Comparison of ENCODE assay signal across 8 cellular contexts in genomic region chr6:44221291-44221960, GRCh38. TPM values are rescaled to one million over a fixed set of nuclear protein-coding genes. Genes with fewer than 3 reads are reported as not detected.
DNase-seq lines count a peak whose midpoint lies in the region; ATAC-seq, FAIRE-seq and TF ChIP-seq lines count a peak whose summit lies in the region.

No MANE protein-coding gene starts in this region.

- peak; percentile 72 to 80 (median 74) for DNase-seq in CD4-positive, alpha-beta memory T cell
- peak; percentile 69 to 76 for DNase-seq in Kasumi-1 (lab: John Stamatoyannopoulos, UW)
- peak; percentile 71 for DNase-seq in SIG-M5 treated with dmso at 0.1 percent for 504 hours (lab: John Stamatoyannopoulos, UW; ENCODE audit: unreplicated experiment)
- DNase-seq in activated naive CD4-positive, alpha-beta T cell treated with anti-CD3 and anti-CD28 coated beads for 36 hours = peak; percentile 86
- peak; percentile 95 to 99 (median 97) for DNase-seq in pancreas
- DNase-seq in tibial nerve (ENCODE audit: low spot score in 2 of 2) = peak; percentile 77 to 81

- POLR2A ChIA-PET in CD4-positive, alpha-beta memory T cell (lab: Charles Lee; ENCODE audit: partially characterized antibody) = interaction anchor here (1.2 to 5.3 kb wide), 3 partner anchors 21 to 36 kb away, joined by 5 to 72 read pairs (median 9); partner anchors contain the start of genes HSP90AB1 and SLC35B2

- H3K4me3 Mint-ChIP-seq in CD4-positive, alpha-beta memory T cell = peak overlapping the region in 4 of 8 donors; percentile 15 to 68 (median 29)
- H3K4me3 Mint-ChIP-seq in activated naive CD4-positive, alpha-beta T cell treated with anti-CD3 and anti-CD28 coated beads for 36 hours = no peak overlapping the region

- H3K27ac Mint-ChIP-seq in CD4-positive, alpha-beta memory T cell = peak overlapping the region in 4 of 7 donors; percentile 44 to 72 (median 56)
- H3K27ac Mint-ChIP-seq in activated naive CD4-positive, alpha-beta T cell treated with anti-CD3 and anti-CD28 coated beads for 36 hours = peak overlapping the region; percentile 21

- H3K27me3 Mint-ChIP-seq in CD4-positive, alpha-beta memory T cell = peaks cover 2 to 7% of the 10 kb centered on the region in 2 donors
- peaks cover 2% of the 10 kb centered on the region for H3K27me3 Mint-ChIP-seq in activated naive CD4-positive, alpha-beta T cell treated with anti-CD3 and anti-CD28 coated beads for 36 hours (ENCODE audit: low read depth)

- H3K9me3 ChIP-seq in CD4-positive, alpha-beta memory T cell (ENCODE audit: control insufficient read depth in 1 of 2, low read length in 2 of 2) = no peaks in the 10 kb centered on the region
- H3K9me3 ChIP-seq in gastroesophageal sphincter = no peaks in the 10 kb centered on the region
- no peaks in the 10 kb centered on the region for H3K9me3 ChIP-seq in pancreas
- no peaks in the 10 kb centered on the region for H3K9me3 ChIP-seq in tibial nerve

- CTCF ChIA-PET in CD4-positive, alpha-beta memory T cell (lab: Charles Lee; ENCODE audit: partially characterized antibody) = interaction anchor here (0.6 to 6.8 kb wide), 16 partner anchors 8 to 654 kb away, joined by 3 to 84 read pairs (median 3); partner anchors contain the start of gene HSP90AB1
- CTCF ChIA-PET in activated naive CD4-positive, alpha-beta T cell treated with anti-CD3 and anti-CD28 coated beads for 36 hours (lab: Charles Lee) = interaction anchor here (1.0 to 5.9 kb wide), 6 partner anchors 9 to 94 kb away, joined by 3 to 77 read pairs (median 4); partner anchors contain the start of genes MRPL14 and TMEM63B

- H3K4me3 ChIP-seq in CD4-positive, alpha-beta memory T cell (ENCODE audit: low read length in 2 of 2) = no peak overlapping the region
- H3K4me3 ChIP-seq in gastroesophageal sphincter (peak overlapping the region in 1 of 2 donors; percentile 86), pancreas (peak overlapping the region in 2 of 4 donors; percentile 17 to 61), tibial nerve (peak overlapping the region in 1 of 4 donors; percentile 75)

- H3K9me3 Mint-ChIP-seq in CD4-positive, alpha-beta memory T cell = no peaks in the 10 kb centered on the region
- H3K9me3 Mint-ChIP-seq in activated naive CD4-positive, alpha-beta T cell treated with anti-CD3 and anti-CD28 coated beads for 36 hours = no peaks in the 10 kb centered on the region

- no peaks in the 10 kb centered on the region for H3K27me3 ChIP-seq in CD4-positive, alpha-beta memory T cell (ENCODE audit: insufficient read depth, low read length)
- no peaks in the 10 kb centered on the region for H3K27me3 ChIP-seq in gastroesophageal sphincter
- H3K27me3 ChIP-seq in pancreas = no peaks in the 10 kb centered on the region
- H3K27me3 ChIP-seq in tibial nerve = no peaks in the 10 kb centered on the region

- no peak overlapping the region for H3K27ac ChIP-seq in CD4-positive, alpha-beta memory T cell (ENCODE audit: low read depth, low read length)
- H3K27ac ChIP-seq in gastroesophageal sphincter = peak overlapping the region; percentile 76 to 99 (median 98)
- peak overlapping the region; percentile 89 to 94 (median 90) for H3K27ac ChIP-seq in pancreas
- H3K27ac ChIP-seq in tibial nerve = peak overlapping the region; percentile 60 to 90 (median 82)

- H3K4me1 ChIP-seq in CD4-positive, alpha-beta memory T cell (ENCODE audit: insufficient read depth, low read length) = peaks cover 29% of the 10 kb centered on the region
- peaks cover 3 to 97% (median 60%) of the 10 kb centered on the region in 3 donors for H3K4me1 ChIP-seq in gastroesophageal sphincter
- H3K4me1 ChIP-seq in pancreas = peaks cover 25 to 66% (median 42%) of the 10 kb centered on the region in 3 donors
- peaks cover 0 to 92% (median 46%) of the 10 kb centered on the region in 4 donors for H3K4me1 ChIP-seq in tibial nerve

- 6 to 11% methylated on average over 2 of the region's 4 CpGs for WGBS in gastroesophageal sphincter (ENCODE audit: low coverage in 1 of 2), 2 donors
- 0% methylated on average over 4 of the region's 4 CpGs for WGBS in pancreas, 2 donors
- 3 to 10% methylated on average over 4 of the region's 4 CpGs for WGBS in tibial nerve, 2 donors

- H3K4me1 Mint-ChIP-seq in CD4-positive, alpha-beta memory T cell = peaks cover 7 to 36% (median 21%) of the 10 kb centered on the region in 4 donors
- H3K4me1 Mint-ChIP-seq in activated naive CD4-positive, alpha-beta T cell treated with anti-CD3 and anti-CD28 coated beads for 36 hours (ENCODE audit: low read depth) = peaks cover 49% of the 10 kb centered on the region

- TF ChIP-seq POLR2A in gastroesophageal sphincter (IDR thresholded peaks at IDR 0.05) = no peak
- peak in 1 of 2 donors; percentile 7 for TF ChIP-seq POLR2A in tibial nerve (IDR thresholded peaks at IDR 0.05)

- FAIRE-seq in pancreas (lab: Jason Lieb, UNC) = no peak

- ATAC-seq in GM21360 (IDR thresholded peaks at IDR 0.05; ENCODE audit: unreplicated experiment) (peak; percentile 46), gastroesophageal sphincter (peak; percentile 75), pancreas (peak; percentile 55 to 68 (median 61))

- no peaks in the 10 kb centered on the region for H3K36me3 Mint-ChIP-seq in CD4-positive, alpha-beta memory T cell
- H3K36me3 Mint-ChIP-seq in activated naive CD4-positive, alpha-beta T cell treated with anti-CD3 and anti-CD28 coated beads for 36 hours (ENCODE audit: low read depth) = peaks cover 5% of the 10 kb centered on the region

- no peak for TF ChIP-seq EP300 in gastroesophageal sphincter (IDR thresholded peaks at IDR 0.05)
- TF ChIP-seq EP300 in tibial nerve (IDR thresholded peaks at IDR 0.05) = peak; percentile 25 to 83

- peak in 3 of 4 experiments; percentile 88 to 93 (median 91) for TF ChIP-seq CTCF in gastroesophageal sphincter (IDR thresholded peaks at IDR 0.05)
- TF ChIP-seq CTCF in pancreas (IDR thresholded peaks at IDR 0.05) = peak; percentile 60 to 81 (median 71)
- TF ChIP-seq CTCF in tibial nerve (IDR thresholded peaks at IDR 0.05) = peak; percentile 77 to 90 (median 87)

- H3K36me3 ChIP-seq in CD4-positive, alpha-beta memory T cell (ENCODE audit: insufficient read depth, low read length) = no peaks in the 10 kb centered on the region
- no peaks in the 10 kb centered on the region for H3K36me3 ChIP-seq in gastroesophageal sphincter
- no peaks in the 10 kb centered on the region for H3K36me3 ChIP-seq in pancreas
- H3K36me3 ChIP-seq in tibial nerve = no peaks in the 10 kb centered on the region

- intact Hi-C loops in CD4-positive, alpha-beta memory T cell (cut with micrococcal nuclease) = loop anchor here (1.0 kb wide), 2 partner anchors 44 to 117 kb away; partner anchors contain the start of gene NFKBIE
- intact Hi-C loops in activated naive CD4-positive, alpha-beta T cell treated with anti-CD3 and anti-CD28 coated beads for 36 hours (cut with micrococcal nuclease) = loop anchor here (1.0 to 5.0 kb wide), 6 partner anchors 16 to 117 kb away; partner anchors contain the start of genes AARS2, NFKBIE and SLC35B2
- intact Hi-C loops in pancreas (cut with DNase I) = no loop called here

RNA-seq across cellular contexts. Expression of gene SLC29A1, which starts 2.0 kb away (rescaled TPM):
- total RNA-seq in CD4-positive, alpha-beta memory T cell = 1 to 10 TPM; 2.1 to 3.1 TPM
- polyA plus RNA-seq in CD4-positive, alpha-beta memory T cell = 1 to 10 TPM; 3.4 to 3.7 TPM
- 10 to 100 TPM; 32.7 to 33.4 TPM for total RNA-seq in activated naive CD4-positive, alpha-beta T cell treated with anti-CD3 and anti-CD28 coated beads for 36 hours
- total RNA-seq in gastroesophageal sphincter (100 to 1,000 TPM; 101 to 281 (median 134) TPM), pancreas (10 to 100 TPM; 24.8 to 72.7 (median 44.4) TPM), tibial nerve (10 to 100 TPM; 51.4 to 83.1 (median 63.8) TPM)
- polyA plus RNA-seq in pancreas = 10 to 100 TPM; 35.5 to 89.8 TPM

RNA-seq across cellular contexts. Expression of gene MYMX, which starts 4.7 kb away (rescaled TPM):
- not detected for total RNA-seq in CD4-positive, alpha-beta memory T cell
- not detected for polyA plus RNA-seq in CD4-positive, alpha-beta memory T cell
- total RNA-seq in activated naive CD4-positive, alpha-beta T cell treated with anti-CD3 and anti-CD28 coated beads for 36 hours = not detected
- total RNA-seq in gastroesophageal sphincter (1 to 10 TPM in 1 of 4 donors, not detected in 3; 1.4 TPM), pancreas (1 to 10 TPM; 1.1 to 4.3 (median 2.2) TPM), tibial nerve (not detected)
- polyA plus RNA-seq in pancreas = under 1 TPM; 0.34 to 0.73 TPM

RNA-seq across cellular contexts. Expression of gene HSP90AB1, which starts 25.5 kb away (rescaled TPM):
- total RNA-seq in CD4-positive, alpha-beta memory T cell = 100 to 1,000 TPM; 303 to 324 TPM
- 100 to 1,000 TPM; 384 to 432 TPM for polyA plus RNA-seq in CD4-positive, alpha-beta memory T cell
- total RNA-seq in activated naive CD4-positive, alpha-beta T cell treated with anti-CD3 and anti-CD28 coated beads for 36 hours = 1,000 to 10,000 TPM; 1,951 to 2,044 TPM
- total RNA-seq in gastroesophageal sphincter (100 to 1,000 TPM; 553 to 749 (median 626) TPM), pancreas (100 to 1,000 TPM; 370 to 577 (median 464) TPM), tibial nerve (100 to 1,000 TPM; 485 to 580 (median 543) TPM)
- 100 to 1,000 TPM; 145 to 328 TPM for polyA plus RNA-seq in pancreas

RNA-seq across cellular contexts. Expression of gene SLC35B2, which starts 35.9 kb away (rescaled TPM):
- 10 to 100 TPM; 20.7 to 20.9 TPM for total RNA-seq in CD4-positive, alpha-beta memory T cell
- 10 to 100 TPM; 41.6 to 65.3 TPM for polyA plus RNA-seq in CD4-positive, alpha-beta memory T cell
- total RNA-seq in activated naive CD4-positive, alpha-beta T cell treated with anti-CD3 and anti-CD28 coated beads for 36 hours = 1 to 10 TPM; 7.2 to 7.3 TPM
- 10 to 100 TPM; 21.3 to 34.0 (median 25.6) TPM for total RNA-seq in gastroesophageal sphincter
- total RNA-seq in pancreas = 10 to 100 TPM; 15.9 to 30.4 (median 20.5) TPM
- 10 to 100 TPM; 10.8 to 23.6 TPM for polyA plus RNA-seq in pancreas
- 10 to 100 TPM; 28.0 to 34.1 (median 33.1) TPM for total RNA-seq in tibial nerve

RNA-seq across cellular contexts. Expression of gene NFKBIE, which starts 43.9 kb away (rescaled TPM):
- total RNA-seq in CD4-positive, alpha-beta memory T cell = 10 to 100 TPM; 12.7 to 15.0 TPM
- 1 to 10 TPM; 8.0 to 8.3 TPM for polyA plus RNA-seq in CD4-positive, alpha-beta memory T cell
- total RNA-seq in activated naive CD4-positive, alpha-beta T cell treated with anti-CD3 and anti-CD28 coated beads for 36 hours = 1 to 10 TPM; 9.1 to 9.6 TPM
- 10 to 100 TPM in 1 of 4 donors, 1 to 10 TPM in 3; 4.2 to 13.4 (median 5.7) TPM for total RNA-seq in gastroesophageal sphincter
- total RNA-seq in pancreas = 10 to 100 TPM in 1 of 6 donors, 1 to 10 TPM in 5; 2.5 to 16.9 (median 5.5) TPM
- 10 to 100 TPM; 10.1 to 12.1 TPM for polyA plus RNA-seq in pancreas
- 10 to 100 TPM; 12.7 to 20.7 (median 16.0) TPM for total RNA-seq in tibial nerve

Comparison
In these comparisons a context has a peak if more than half of its experiments do, and no peak if none do; other contexts are left out.
1. RNA of gene SLC29A1, which starts 2.0 kb away (total RNA-seq): 101 to 281 TPM in gastroesophageal sphincter, 51.4 to 83.1 TPM in tibial nerve, 24.8 to 72.7 TPM in pancreas and 32.7 to 33.4 TPM in activated naive CD4-positive, alpha-beta T cell treated with anti-CD3 and anti-CD28 coated beads for 36 hours; 2.1 to 3.1 TPM in CD4-positive, alpha-beta memory T cell; every median in the first group is over 4 times any median in the second.
2. intact Hi-C loops: an anchor here in CD4-positive, alpha-beta memory T cell (1.0 kb wide) and activated naive CD4-positive, alpha-beta T cell treated with anti-CD3 and anti-CD28 coated beads for 36 hours (1.0 to 5.0 kb wide); none called in pancreas.
3. Peak in every context shown above with its lines, with median percentiles within 50 percentile points of each other: DNase-seq, ATAC-seq and CTCF ChIP-seq.